Comparison of ENCODE assay signal across 22 cellular contexts in the genomic region with DNA sequence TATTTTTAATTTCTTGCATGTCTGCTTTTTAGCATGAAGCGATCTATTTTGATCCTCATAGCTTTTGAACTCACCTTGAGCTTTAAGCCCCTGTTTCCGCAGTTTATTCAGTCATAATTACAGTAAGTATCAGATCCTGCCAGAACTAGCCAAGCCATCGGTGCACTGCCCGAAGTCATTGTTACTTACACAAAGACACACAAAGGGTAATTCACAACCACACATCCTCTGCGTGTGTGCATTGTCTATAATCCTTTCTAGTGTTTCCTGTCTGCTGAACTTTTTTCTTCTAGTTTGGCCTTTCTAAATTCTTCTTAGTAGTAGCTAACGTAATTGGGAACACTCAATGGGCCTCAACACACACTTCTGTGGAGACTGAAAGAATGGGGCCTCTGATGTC.
DNase-seq lines count a peak whose midpoint lies in the region; ATAC-seq, FAIRE-seq and TF ChIP-seq lines count a peak whose summit lies in the region.
"Had no signal": no experiment of that assay in that cellular context is flagged by ENCODE, and none has a peak within 500 bp of the region (broad histone marks: within the 10 kb centered on the region; RNA-seq: fewer than 3 reads in every experiment).

No MANE protein-coding gene starts in this region.

- H3K4me3 Mint-ChIP-seq in activated naive CD4-positive, alpha-beta T cell treated with anti-CD3 and anti-CD28 coated beads, Interleukin-2, amount 10 ng/mL, durations not matched to agents 7 days and 5 days: no peak overlapping the region
- H3K4me3 Mint-ChIP-seq in neural progenitor cell: no peak overlapping the region
- H3K4me3 Mint-ChIP-seq: GM23338 had no signal

- in situ Hi-C loops in HAP-1 (cut with MboI; ENCODE audit: low sequenced_read_pairs): no loop called here

- no peak for DNase-seq in activated naive CD4-positive, alpha-beta T cell treated with anti-CD3 and anti-CD28 coated beads, Interleukin-2, amount 10 ng/mL, durations not matched to agents 7 days and 5 days
- no peak for DNase-seq in activated naive CD4-positive, alpha-beta T cell (lab: John Stamatoyannopoulos, UW)
- DNase-seq in HAP-1 (ENCODE audit: low spot score in 2 of 2) (peak; percentile 42 to 79), neural progenitor cell (ENCODE audit: low spot score) (peak; percentile 26), GM19239 (ENCODE audit: insufficient read length, low spot score) (no peak)
- DNase-seq: 8988T, AML-193, GDM1, HCEC 1CT, Karpas-422, MV-4-11, NCI-H1105 treated with DMSO at 0.1 percent for 48 hours, NCI-H2029 treated with DMSO at 0.1 percent for 48 hours, NCI-H2171, NCI-H524 treated with DMSO at 0.1 percent for 48 hours, OCI-M1 had no signal

- no peaks in the 10 kb centered on the region for H4K20me1 ChIP-seq in neural progenitor cell (ENCODE audit: low read depth)

- H3K9me3 ChIP-seq in HAP-1 (no peaks in the 10 kb centered on the region), neural progenitor cell (ENCODE audit: low read depth) (no peaks in the 10 kb centered on the region)

- no peaks in the 10 kb centered on the region for H3K9me3 Mint-ChIP-seq in activated naive CD4-positive, alpha-beta T cell treated with anti-CD3 and anti-CD28 coated beads, Interleukin-2, amount 10 ng/mL, durations not matched to agents 7 days and 5 days
- H3K9me3 Mint-ChIP-seq in neural progenitor cell: peaks cover 2% of the 10 kb centered on the region
- H3K9me3 Mint-ChIP-seq: GM23338 had no signal

- H3K4me1 ChIP-seq in HAP-1 (0 out of 2 replicates have a peak, but pooled peaks cover 2% of the 10 kb centered on the region), neural progenitor cell (peaks cover 8% of the 10 kb centered on the region)

- H2AFZ ChIP-seq in neural progenitor cell (replicated peaks): no peak overlapping the region
- H2AFZ ChIP-seq: GM23338 had no signal

- ATAC-seq in esophagus mucosa: peak; percentile 43
- ATAC-seq in HG03139 (IDR thresholded peaks at IDR 0.05; ENCODE audit: unreplicated experiment): no peak
- no peak for ATAC-seq in HG03108 (IDR thresholded peaks at IDR 0.05; ENCODE audit: unreplicated experiment)
- ATAC-seq: GM23338 had no signal

- FAIRE-seq in GM19239 (lab: Jason Lieb, UNC): no peak
- FAIRE-seq: GM18507, RCC 7860 had no signal

- peaks cover 71% of the 10 kb centered on the region for H3K36me3 Mint-ChIP-seq in activated naive CD4-positive, alpha-beta T cell treated with anti-CD3 and anti-CD28 coated beads, Interleukin-2, amount 10 ng/mL, durations not matched to agents 7 days and 5 days
- peaks cover 11% of the 10 kb centered on the region for H3K36me3 Mint-ChIP-seq in neural progenitor cell

- CTCF ChIA-PET in activated naive CD4-positive, alpha-beta T cell treated with anti-CD3 and anti-CD28 coated beads, Interleukin-2, amount 10 ng/mL, durations not matched to agents 7 days and 5 days (lab: Charles Lee): interaction anchor here (1.4 kb wide), 1 partner anchor 358 kb away, joined by 3 read pairs; no protein-coding TSS in a partner anchor

- H3K9ac ChIP-seq in neural progenitor cell: no peak overlapping the region

- TF ChIP-seq CTCF in neural progenitor cell (IDR thresholded peaks at IDR 0.05): no peak

- H3K27ac Mint-ChIP-seq in activated naive CD4-positive, alpha-beta T cell treated with anti-CD3 and anti-CD28 coated beads, Interleukin-2, amount 10 ng/mL, durations not matched to agents 7 days and 5 days: peak overlapping the region; percentile 65
- H3K27ac Mint-ChIP-seq in neural progenitor cell: no peak overlapping the region
- H3K27ac Mint-ChIP-seq: GM23338 had no signal

- H3K79me2 ChIP-seq in neural progenitor cell (ENCODE audit: low read depth): no peaks in the 10 kb centered on the region

- no peak overlapping the region for H3K4me3 ChIP-seq in HAP-1
- no peak overlapping the region for H3K4me3 ChIP-seq in neural progenitor cell
- H3K4me3 ChIP-seq: GM23338 had no signal

- peak overlapping the region; percentile 30 for H3K4me2 ChIP-seq in neural progenitor cell
- H3K4me2 ChIP-seq: GM23338 had no signal

- no peaks in the 10 kb centered on the region for H3F3A ChIP-seq in neural progenitor cell (ENCODE audit: low read depth)

- H3K36me3 ChIP-seq in HAP-1 (replicated peaks): no peaks in the 10 kb centered on the region
- no peaks in the 10 kb centered on the region for H3K36me3 ChIP-seq in neural progenitor cell

- H3K4me1 Mint-ChIP-seq in activated naive CD4-positive, alpha-beta T cell treated with anti-CD3 and anti-CD28 coated beads, Interleukin-2, amount 10 ng/mL, durations not matched to agents 7 days and 5 days: peaks cover 30% of the 10 kb centered on the region
- peaks cover 13% of the 10 kb centered on the region for H3K4me1 Mint-ChIP-seq in neural progenitor cell

- no peaks in the 10 kb centered on the region for H3K27me3 Mint-ChIP-seq in activated naive CD4-positive, alpha-beta T cell treated with anti-CD3 and anti-CD28 coated beads, Interleukin-2, amount 10 ng/mL, durations not matched to agents 7 days and 5 days
- peaks cover 2% of the 10 kb centered on the region for H3K27me3 Mint-ChIP-seq in neural progenitor cell (ENCODE audit: insufficient read depth, low read depth)

- H3K27me3 ChIP-seq in HAP-1 (ENCODE audit: low read depth) (no peaks in the 10 kb centered on the region), neural progenitor cell (no peaks in the 10 kb centered on the region)

- no peak overlapping the region for H3K27ac ChIP-seq in neural progenitor cell

Comparison
In these comparisons a context has a peak if more than half of its experiments do, and no peak if none do; other contexts are left out.
1. DNase-seq: peak in HAP-1 (2 of 2) and neural progenitor cell (single experiment); none in activated naive CD4-positive, alpha-beta T cell treated with anti-CD3 and anti-CD28 coated beads, Interleukin-2, amount 10 ng/mL, durations not matched to agents 7 days and 5 days (single experiment), activated naive CD4-positive, alpha-beta T cell (0 of 4) and GM19239 (single experiment).